Comparison of ENCODE assay signal across 9 cellular contexts in genomic region chr11:131910491-131911387, GRCh38.
DNase-seq lines count a peak whose midpoint lies in the region; ATAC-seq, FAIRE-seq and TF ChIP-seq lines count a peak whose summit lies in the region.
"Had no signal": no experiment of that assay in that cellular context is flagged by ENCODE, and none has a peak within 500 bp of the region (broad histone marks: within the 10 kb centered on the region; RNA-seq: fewer than 3 reads in every experiment).

No MANE protein-coding gene starts in this region.

- H3K4me3 Mint-ChIP-seq in activated CD8-positive, alpha-beta T cell treated with anti-CD3 and anti-CD28 coated beads, Interleukin-2, amount 10 ng/mL, durations not matched to agents 7 days and 5 days: peak overlapping the region; percentile 16
- no peak overlapping the region for H3K4me3 Mint-ChIP-seq in activated CD8-positive, alpha-beta T cell treated with anti-CD3 and anti-CD28 coated beads for 36 hours
- H3K4me3 Mint-ChIP-seq: CD4-positive, CD25-positive, alpha-beta regulatory T cell had no signal

- H3K27ac Mint-ChIP-seq in activated CD8-positive, alpha-beta T cell treated with anti-CD3 and anti-CD28 coated beads, Interleukin-2, amount 10 ng/mL, durations not matched to agents 7 days and 5 days: no peak overlapping the region
- no peak overlapping the region for H3K27ac Mint-ChIP-seq in activated CD8-positive, alpha-beta T cell treated with anti-CD3 and anti-CD28 coated beads for 36 hours
- H3K27ac Mint-ChIP-seq: CD4-positive, CD25-positive, alpha-beta regulatory T cell had no signal

- H2AFZ ChIP-seq in mammary epithelial cell (ENCODE audit: low read depth, low read length): peak overlapping the region; percentile 89
- H2AFZ ChIP-seq in keratinocyte (ENCODE audit: control insufficient read depth, low read length): peak overlapping the region; percentile 46

- FAIRE-seq in keratinocyte (lab: Jason Lieb, UNC): no peak

- H3K4me2 ChIP-seq in mammary epithelial cell (ENCODE audit: insufficient read depth, low read depth, low read length) (peak overlapping the region; percentile 93), keratinocyte (ENCODE audit: control insufficient read depth, extremely low read depth, insufficient read depth, low read depth, low read length) (peak overlapping the region; percentile 89)

- no peak for TF ChIP-seq CTCF in activated CD8-positive, alpha-beta T cell treated with anti-CD3 and anti-CD28 coated beads for 36 hours (IDR thresholded peaks at IDR 0.05)
- TF ChIP-seq CTCF in mammary epithelial cell (conservative IDR thresholded peaks at IDR 0.05 in 1 of 2, IDR thresholded peaks at IDR 0.05 in 1 of 2; ENCODE audit: extremely low read depth in 1 of 2, insufficient read depth in 1 of 2, low read depth in 1 of 2, low read length in 2 of 2): no peak
- no peak for TF ChIP-seq CTCF in keratinocyte (optimal IDR thresholded peaks at IDR 0.05 in 1 of 3, IDR thresholded peaks at IDR 0.05 in 1 of 3, conservative IDR thresholded peaks at IDR 0.05 in 1 of 3; ENCODE audit: extremely low read depth in 1 of 3, insufficient read depth in 2 of 3, low read length in 3 of 3)

- H3K79me2 ChIP-seq in mammary epithelial cell (ENCODE audit: insufficient read depth, low read length) (peaks cover 88% of the 10 kb centered on the region), keratinocyte (ENCODE audit: control insufficient read depth, insufficient read depth, low read length) (peaks cover 53% of the 10 kb centered on the region)

- BruUV-seq in mammary epithelial cell (replicated peaks; lab: Mats Ljungman, UMichigan): TSS peak; percentile 10

- POLR2A ChIA-PET in activated CD8-positive, alpha-beta T cell treated with anti-CD3 and anti-CD28 coated beads, Interleukin-2, amount 10 ng/mL, durations not matched to agents 7 days and 5 days (lab: Charles Lee): no interaction called here
- POLR2A ChIA-PET in activated CD8-positive, alpha-beta T cell treated with anti-CD3 and anti-CD28 coated beads for 36 hours (lab: Charles Lee): no interaction called here

- no peak for DNase-seq in activated CD8-positive, alpha-beta T cell treated with anti-CD3 and anti-CD28 coated beads, Interleukin-2, amount 10 ng/mL, durations not matched to agents 7 days and 5 days
- no peak for DNase-seq in activated CD8-positive, alpha-beta T cell treated with anti-CD3 and anti-CD28 coated beads for 36 hours
- DNase-seq in mammary epithelial cell: peak; percentile 60
- no peak for DNase-seq in keratinocyte (ENCODE audit: low read depth, low spot score)
- DNase-seq in NK-92 treated with Interleukin-12 subunit alpha and Interleukin-12 subunit beta, amount 100 ng/mL, for 24 hours (lab: John Stamatoyannopoulos, UW): no peak
- no peak for DNase-seq in OCI-M1 (lab: John Stamatoyannopoulos, UW)
- DNase-seq: CD4-positive, CD25-positive, alpha-beta regulatory T cell had no signal

- no peaks in the 10 kb centered on the region for H3K27me3 ChIP-seq in mammary epithelial cell (ENCODE audit: insufficient read depth, low read length)
- no peaks in the 10 kb centered on the region for H3K27me3 ChIP-seq in keratinocyte (ENCODE audit: control insufficient read depth, extremely low read depth, insufficient read depth, low read length)

- H3K9me1 ChIP-seq in keratinocyte (ENCODE audit: control insufficient read depth, extremely low read depth, insufficient read depth, low read length): no peaks in the 10 kb centered on the region

- H3K4me1 ChIP-seq in mammary epithelial cell (ENCODE audit: insufficient read depth, low read length) (peaks cover 36% of the 10 kb centered on the region), keratinocyte (ENCODE audit: control insufficient read depth, extremely low read depth, insufficient read depth, low read length) (peaks cover 47% of the 10 kb centered on the region), urinary bladder (ENCODE audit: insufficient read depth) (no peaks in the 10 kb centered on the region)

- CTCF ChIA-PET in activated CD8-positive, alpha-beta T cell treated with anti-CD3 and anti-CD28 coated beads, Interleukin-2, amount 10 ng/mL, durations not matched to agents 7 days and 5 days (lab: Charles Lee): no interaction called here
- CTCF ChIA-PET in activated CD8-positive, alpha-beta T cell treated with anti-CD3 and anti-CD28 coated beads for 36 hours (lab: Charles Lee): no interaction called here
- CTCF ChIA-PET in mammary epithelial cell (lab: Charles Lee; ENCODE audit: low non-redundant PET): interaction anchor here (0.6 to 1.9 kb wide), 7 partner anchors 26 to 216 kb away, joined by 3 to 14 read pairs (median 4); no protein-coding TSS in a partner anchor

- under 1% methylated on average over 44 of the region's 110 CpGs for WGBS in mammary epithelial cell (ENCODE audit: low coverage, missing lambda C conversion rate)
- under 1% methylated on average over 110 of the region's 110 CpGs for WGBS in urinary bladder

- ATAC-seq in activated CD8-positive, alpha-beta T cell treated with anti-CD3 and anti-CD28 coated beads, Interleukin-2, amount 10 ng/mL, durations not matched to agents 7 days and 5 days: no peak
- ATAC-seq in activated CD8-positive, alpha-beta T cell treated with anti-CD3 and anti-CD28 coated beads for 36 hours: no peak
- no peak for ATAC-seq in HG02642 (IDR thresholded peaks at IDR 0.05; ENCODE audit: poor library complexity, unreplicated experiment)

- H3K4me1 Mint-ChIP-seq in activated CD8-positive, alpha-beta T cell treated with anti-CD3 and anti-CD28 coated beads, Interleukin-2, amount 10 ng/mL, durations not matched to agents 7 days and 5 days (ENCODE audit: low read depth): peaks cover 9% of the 10 kb centered on the region
- no peaks in the 10 kb centered on the region for H3K4me1 Mint-ChIP-seq in activated CD8-positive, alpha-beta T cell treated with anti-CD3 and anti-CD28 coated beads for 36 hours (ENCODE audit: low read depth)
- H3K4me1 Mint-ChIP-seq: CD4-positive, CD25-positive, alpha-beta regulatory T cell had no signal

- intact Hi-C loops in activated CD8-positive, alpha-beta T cell treated with anti-CD3 and anti-CD28 coated beads for 36 hours (cut with micrococcal nuclease): no loop called here
- intact Hi-C loops in mammary epithelial cell (cut with micrococcal nuclease): loop anchor here (1.0 to 5.0 kb wide), 3 partner anchors 43 to 162 kb away; no protein-coding TSS in a partner anchor

- H3K36me3 ChIP-seq in mammary epithelial cell (ENCODE audit: insufficient read depth, low read length) (peaks cover 2% of the 10 kb centered on the region), keratinocyte (ENCODE audit: control insufficient read depth in 2 of 2, extremely low read depth in 1 of 2, insufficient read depth in 2 of 2, low read length in 2 of 2) (peaks cover 0 to 3% of the 10 kb centered on the region in 2 experiments), urinary bladder (ENCODE audit: insufficient read depth) (no peaks in the 10 kb centered on the region)

- H3K27me3 Mint-ChIP-seq in activated CD8-positive, alpha-beta T cell treated with anti-CD3 and anti-CD28 coated beads, Interleukin-2, amount 10 ng/mL, durations not matched to agents 7 days and 5 days (ENCODE audit: low read depth): peaks cover 34% of the 10 kb centered on the region
- peaks cover 35% of the 10 kb centered on the region for H3K27me3 Mint-ChIP-seq in activated CD8-positive, alpha-beta T cell treated with anti-CD3 and anti-CD28 coated beads for 36 hours

- no peaks in the 10 kb centered on the region for H3K9me3 ChIP-seq in mammary epithelial cell (replicated peaks; ENCODE audit: insufficient read depth, low read length)
- H3K9me3 ChIP-seq in keratinocyte (ENCODE audit: control insufficient read depth, low read depth, low read length): no peaks in the 10 kb centered on the region

- peak overlapping the region; percentile 59 for H3K9ac ChIP-seq in mammary epithelial cell (ENCODE audit: insufficient read depth, low read length)
- H3K9ac ChIP-seq in keratinocyte (ENCODE audit: control insufficient read depth, extremely low read depth, insufficient read depth, low read length): peak overlapping the region; percentile 73

- peaks cover 2% of the 10 kb centered on the region for H3K36me3 Mint-ChIP-seq in activated CD8-positive, alpha-beta T cell treated with anti-CD3 and anti-CD28 coated beads, Interleukin-2, amount 10 ng/mL, durations not matched to agents 7 days and 5 days (ENCODE audit: low read depth)
- no peaks in the 10 kb centered on the region for H3K36me3 Mint-ChIP-seq in activated CD8-positive, alpha-beta T cell treated with anti-CD3 and anti-CD28 coated beads for 36 hours (ENCODE audit: low read depth)
- H3K36me3 Mint-ChIP-seq: CD4-positive, CD25-positive, alpha-beta regulatory T cell had no signal

- H3K27ac ChIP-seq in mammary epithelial cell (ENCODE audit: insufficient read depth, low read depth, low read length) (peak overlapping the region; percentile 69), keratinocyte (ENCODE audit: control insufficient read depth, insufficient read depth, low read length) (peak overlapping the region; percentile 61), urinary bladder (ENCODE audit: low read depth) (no peak overlapping the region)

- H3K9me3 Mint-ChIP-seq in activated CD8-positive, alpha-beta T cell treated with anti-CD3 and anti-CD28 coated beads, Interleukin-2, amount 10 ng/mL, durations not matched to agents 7 days and 5 days (ENCODE audit: insufficient read depth): no peaks in the 10 kb centered on the region
- H3K9me3 Mint-ChIP-seq in activated CD8-positive, alpha-beta T cell treated with anti-CD3 and anti-CD28 coated beads for 36 hours: no peaks in the 10 kb centered on the region

- in situ Hi-C loops in mammary epithelial cell (cut with MboI; ENCODE audit: low sequenced_read_pairs in 2 of 2): loop anchor here (5.0 to 10.0 kb wide), 3 partner anchors 46 to 217 kb away; no protein-coding TSS in a partner anchor

- dilution Hi-C loops in mammary epithelial cell (cut with HindIII; ENCODE audit: low sequenced_read_pairs) (loop anchor here (5.0 kb wide), 1 partner anchor 48 kb away; no protein-coding TSS in a partner anchor), keratinocyte (cut with MboI; ENCODE audit: extremely low pct_ligation_motif_present, low sequenced_read_pairs) (no loop called here)

- peak overlapping the region; percentile 70 to 83 (median 81) for H3K4me3 ChIP-seq in mammary epithelial cell (replicated peaks in 1 of 3; ENCODE audit: insufficient read depth in 1 of 3, low read depth in 2 of 3, low read length in 3 of 3)
- H3K4me3 ChIP-seq in keratinocyte (ENCODE audit: control insufficient read depth in 2 of 3, extremely low read depth in 1 of 3, insufficient read depth in 2 of 3, low read depth in 1 of 3, low read length in 3 of 3): peak overlapping the region; percentile 65 to 84 (median 72)
- H3K4me3 ChIP-seq in urinary bladder (ENCODE audit: low read depth, low read length): peak overlapping the region; percentile 23

- no peaks in the 10 kb centered on the region for H4K20me1 ChIP-seq in mammary epithelial cell (ENCODE audit: insufficient read depth, low read length)
- H4K20me1 ChIP-seq in keratinocyte (ENCODE audit: control insufficient read depth, extremely low read depth, insufficient read depth, low read length): no peaks in the 10 kb centered on the region

Comparison
In these comparisons a context has a peak if more than half of its experiments do, and no peak if none do; other contexts are left out.
1. H3K4me3 ChIP-seq: peak in every context shown above with its lines; median percentile 81 in mammary epithelial cell; 72 in keratinocyte; 23 in urinary bladder.